Comparison of ENCODE assay signal across 8 cellular contexts in the genomic region with DNA sequence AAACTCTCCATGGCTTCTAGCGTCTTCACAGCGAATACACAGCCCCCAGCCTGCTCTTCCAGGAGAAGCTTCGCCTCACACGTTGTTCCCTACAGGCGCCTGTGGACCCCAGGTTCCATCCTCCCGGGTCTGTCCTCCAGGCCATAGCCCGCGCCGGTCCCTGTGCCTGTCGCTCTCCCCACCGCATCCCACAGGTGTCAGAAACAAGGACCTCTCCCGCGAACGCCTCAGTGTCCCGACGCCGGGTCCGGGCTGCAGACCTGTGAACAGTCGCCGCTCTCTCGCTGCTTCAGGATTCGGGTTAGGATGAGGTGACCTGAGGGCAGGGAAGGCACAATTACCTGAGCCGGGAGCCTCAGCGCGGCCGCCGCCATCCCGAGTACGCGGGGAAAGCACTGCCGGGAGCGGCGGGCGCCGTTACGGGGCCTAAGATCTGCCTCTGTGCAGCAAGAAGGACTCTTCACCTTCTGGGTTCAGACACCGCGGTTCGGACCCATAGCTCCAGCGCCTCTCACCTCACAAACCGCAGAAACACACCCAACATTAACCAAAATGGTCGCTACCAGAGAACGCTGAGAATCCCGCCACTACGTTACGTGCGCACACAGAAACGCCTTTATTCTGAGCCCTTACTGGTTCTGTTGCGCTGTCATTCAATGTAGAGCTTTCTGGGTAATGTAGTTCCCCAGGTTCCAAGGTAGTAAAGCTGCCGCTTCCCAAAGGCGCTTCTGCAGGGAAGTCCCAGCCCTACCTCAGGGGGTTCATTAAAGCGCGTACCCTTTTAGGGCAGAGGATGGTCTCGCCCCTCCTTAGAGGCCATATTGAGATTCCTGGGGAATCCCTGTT. TPM values are rescaled to one million over a fixed set of nuclear protein-coding genes. Genes with fewer than 3 reads are reported as not detected.
DNase-seq lines count a peak whose midpoint lies in the region; TF ChIP-seq lines count a peak whose summit lies in the region.

A gene (minus strand): TSS at position 583 of the 846 bp plus-strand sequence. CDS start 1,580 bp downstream, outside the sequence.

- H3K36me3 ChIP-seq in esophagus muscularis mucosa (peaks cover 0 to 53% (median 11%) of the 10 kb centered on the region in 4 donors), stomach (peaks cover 13 to 66% (median 27%) of the 10 kb centered on the region in 4 donors)

- TF ChIP-seq POLR2A in esophagus muscularis mucosa (IDR thresholded peaks at IDR 0.05; ENCODE audit: low read depth) (no peak), stomach (IDR thresholded peaks at IDR 0.05) (no peak)

- intact Hi-C loops in esophagus muscularis mucosa (cut with DNase I), result loop anchor here (5.0 kb wide), 1 partner anchor 67 kb away; a partner anchor contains a TSS
- intact Hi-C loops in stomach (cut with DNase I; ENCODE audit: low total_unique reads), result no loop called here

- TF ChIP-seq CTCF in esophagus muscularis mucosa (IDR thresholded peaks at IDR 0.05), result no peak
- TF ChIP-seq CTCF in stomach (IDR thresholded peaks at IDR 0.05), result no peak

- H3K4me3 ChIP-seq in esophagus muscularis mucosa, result peak within 1 kb of the TSS; percentile 70 to 83 (median 74)
- H3K4me3 ChIP-seq in stomach, result peak within 1 kb of the TSS; percentile 50 to 82 (median 66)

- H3K4me1 ChIP-seq in esophagus muscularis mucosa, result peaks cover 4 to 18% (median 13%) of the 10 kb centered on the region in 4 donors
- H3K4me1 ChIP-seq in stomach, result peaks cover 0 to 9% (median 7%) of the 10 kb centered on the region in 4 donors

- peaks cover 0 to 71% (median 36%) of the 10 kb centered on the region in 4 donors for H3K9me3 ChIP-seq in esophagus muscularis mucosa
- peaks cover 45 to 100% (median 78%) of the 10 kb centered on the region in 4 donors for H3K9me3 ChIP-seq in stomach

- H3K27me3 ChIP-seq in esophagus muscularis mucosa (no peaks in the 10 kb centered on the region), stomach (no peaks in the 10 kb centered on the region)

- DNase-seq in GM03348 (ENCODE audit: low spot score) (peak; percentile 77), HuH-7.5 (ENCODE audit: low spot score) (peak; percentile 22), activated T-cell treated with anti-CD3 and anti-CD28 coated beads for 48 hours (ENCODE audit: low read depth) (peak; percentile 23), esophagus muscularis mucosa (ENCODE audit: extremely low spot score) (no peak), middle frontal gyrus (ENCODE audit: extremely low spot score, low spot score) (peak; percentile 89), stomach (peak; percentile 54), DMS153 (lab: John Stamatoyannopoulos, UW) (no peak), GF-D8 (lab: John Stamatoyannopoulos, UW) (no peak)

- peak within 1 kb of the TSS; percentile 75 to 88 (median 84) for H3K27ac ChIP-seq in esophagus muscularis mucosa (replicated peaks in 1 of 4)
- peak within 1 kb of the TSS; percentile 52 to 82 (median 55) for H3K27ac ChIP-seq in stomach

- 8% methylated on average over 46 of the region's 54 CpGs for WGBS in esophagus muscularis mucosa
- WGBS in stomach, 5 donors, result 4 to 7% (median 7%) methylated on average over 36 to 54 of the region's 54 CpGs

- TF ChIP-seq EP300 in esophagus muscularis mucosa (IDR thresholded peaks at IDR 0.05) (no peak), stomach (IDR thresholded peaks at IDR 0.05) (no peak)

RNA-seq across cellular contexts. Expression of the gene that starts here (rescaled TPM):
- 10 to 100 TPM; 11.6 to 21.2 (median 16.3) TPM for total RNA-seq in esophagus muscularis mucosa
- total RNA-seq in stomach, result 10 to 100 TPM in 4 of 5 donors, not detected in 1; 12.5 to 55.4 (median 32.7) TPM
- 1 to 10 TPM; 1.1 to 4.5 (median 3.2) TPM for polyA plus RNA-seq in stomach

Comparison
In these comparisons a context has a peak if more than half of its experiments do, and no peak if none do; other contexts are left out.
1. DNase-seq: peak in GM03348 (single experiment), HuH-7.5 (single experiment), activated T-cell treated with anti-CD3 and anti-CD28 coated beads for 48 hours (single experiment), middle frontal gyrus (single experiment) and stomach (single experiment); none in esophagus muscularis mucosa (single experiment), DMS153 (single experiment) and GF-D8 (single experiment).